15 cellular contexts compared by ENCODE assay signal in genomic region chr14:68711551-68712437, GRCh38.
DNase-seq lines count a peak whose midpoint lies in the region; ATAC-seq, FAIRE-seq and TF ChIP-seq lines count a peak whose summit lies in the region.
"Had no signal": no experiment of that assay in that cellular context is flagged by ENCODE, and none has a peak within 500 bp of the region (broad histone marks: within the 10 kb centered on the region; RNA-seq: fewer than 3 reads in every experiment).

No MANE protein-coding gene starts in this region.

- no peak for TF ChIP-seq POLR2A in HepG2 (IDR thresholded peaks at IDR 0.05; ENCODE audit: insufficient read depth in 1 of 2, low read depth in 2 of 2, low read length in 2 of 2)

- DNase-seq in activated naive CD4-positive, alpha-beta T cell treated with anti-CD3 and anti-CD28 coated beads, Interleukin-2, amount 50 U/mL, for 72 hours (ENCODE audit: low spot score in 2 of 2) = no peak
- no peak for DNase-seq in activated naive CD4-positive, alpha-beta T cell treated with anti-CD3 and anti-CD28 coated beads, Interleukin-2, amount 50 U/mL, for 16 hours
- DNase-seq in T-helper 9 cell = peak; percentile 14
- no peak for DNase-seq in HepG2 (ENCODE audit: low spot score)
- DNase-seq in stimulated activated naive CD8-positive, alpha-beta T cell treated with anti-CD3 and anti-CD28 coated beads, Interleukin-15, amount 100 ng/mL, for 72 hours = no peak
- DNase-seq in NCI-H2081 treated with DMSO at 0.1 percent for 48 hours (lab: John Stamatoyannopoulos, UW) = no peak
- DNase-seq in DMS79 treated with DMSO at 0.1 percent for 48 hours (lab: John Stamatoyannopoulos, UW) = no peak
- DNase-seq: endodermal cell, OCI-M1 had no signal

- no peaks in the 10 kb centered on the region for H3K36me3 Mint-ChIP-seq in activated naive CD4-positive, alpha-beta T cell treated with anti-CD3 and anti-CD28 coated beads, Interleukin-2, amount 50 U/mL, for 72 hours

- ATAC-seq in activated naive CD4-positive, alpha-beta T cell treated with anti-CD3 and anti-CD28 coated beads, Interleukin-2, amount 50 U/mL, for 72 hours = peak in 1 of 2 donors; percentile 72
- ATAC-seq in HepG2 (no peak), HG02885 (IDR thresholded peaks at IDR 0.05; ENCODE audit: poor library complexity, unreplicated experiment) (no peak)
- ATAC-seq in stimulated activated naive CD8-positive, alpha-beta T cell treated with anti-CD3 and anti-CD28 coated beads, Interleukin-15, amount 100 ng/mL, for 72 hours = peak; percentile 45
- ATAC-seq: gastroesophageal sphincter had no signal

- no peaks in the 10 kb centered on the region for H4K20me1 ChIP-seq in HepG2 (ENCODE audit: insufficient read depth, low read length)
- H4K20me1 ChIP-seq: BLaER1 treated with 17β-estradiol and CSF1 and Interleukin-3, amounts not matched to agents 10 nM and 100 nM had no signal

- no peak overlapping the region for H3K9ac ChIP-seq in HepG2 (ENCODE audit: insufficient read depth, low read depth, low read length)
- H3K9ac ChIP-seq: BLaER1 treated with 17β-estradiol and CSF1 and Interleukin-3, amounts not matched to agents 10 nM and 100 nM had no signal

- no peak overlapping the region for H3K4me2 ChIP-seq in HepG2 (ENCODE audit: low read depth, low read length)

- 0 out of 5 replicates have a peak, but pooled peaks cover 0 to 5% of the 10 kb centered on the region in 2 experiments for H3K27me3 ChIP-seq in HepG2 (ENCODE audit: control insufficient read depth in 1 of 2, insufficient read depth in 2 of 2, low read length in 2 of 2)
- H3K27me3 ChIP-seq: BLaER1 treated with 17β-estradiol and CSF1 and Interleukin-3, amounts not matched to agents 10 nM and 100 nM; gastroesophageal sphincter had no signal

- no peak overlapping the region for H3K4me3 ChIP-seq in HepG2 (replicated peaks in 1 of 3; ENCODE audit: insufficient read depth in 1 of 3, low read depth in 2 of 3, low read length in 3 of 3)
- H3K4me3 ChIP-seq: BLaER1 treated with 17β-estradiol and CSF1 and Interleukin-3, amounts not matched to agents 10 nM and 100 nM; gastroesophageal sphincter had no signal

- intact Hi-C loops in HepG2 (cut with micrococcal nuclease; ENCODE audit: unreplicated experiment) = loop anchor here (10.0 kb wide), 1 partner anchor 767 kb away; no protein-coding TSS in a partner anchor

- TF ChIP-seq EP300 in HepG2 (IDR thresholded peaks at IDR 0.05; ENCODE audit: low read depth in 2 of 2, low read length in 2 of 2) (no peak), HepG2 (CRISPR knock-in tag; IDR thresholded peaks at IDR 0.05; ENCODE audit: borderline replicate concordance) (no peak)

- H3K27me3 Mint-ChIP-seq in stimulated activated naive CD8-positive, alpha-beta T cell treated with anti-CD3 and anti-CD28 coated beads, Interleukin-15, amount 100 ng/mL, for 72 hours = no peaks in the 10 kb centered on the region

- no peak for TF ChIP-seq CTCF in HepG2 (CRISPR knock-in tag; IDR thresholded peaks at IDR 0.05)

- no peaks in the 10 kb centered on the region for H3K9me3 ChIP-seq in HepG2 (ENCODE audit: low read length)
- H3K9me3 ChIP-seq: gastroesophageal sphincter had no signal

- no peaks in the 10 kb centered on the region for H3K79me2 ChIP-seq in HepG2 (ENCODE audit: insufficient read depth, low read length)

- peaks cover 49% of the 10 kb centered on the region for H3K4me1 Mint-ChIP-seq in stimulated activated naive CD8-positive, alpha-beta T cell treated with anti-CD3 and anti-CD28 coated beads, Interleukin-15, amount 100 ng/mL, for 72 hours

- no peaks in the 10 kb centered on the region for H3K36me3 ChIP-seq in HepG2 (replicated peaks in 1 of 2; ENCODE audit: control insufficient read depth in 1 of 2, insufficient read depth in 2 of 2, low read length in 2 of 2)
- H3K36me3 ChIP-seq: BLaER1 treated with 17β-estradiol and CSF1 and Interleukin-3, amounts not matched to agents 10 nM and 100 nM; gastroesophageal sphincter had no signal

- in situ Hi-C loops in HepG2 (cut with HindIII; ENCODE audit: extremely low pct_ligation_motif_present, low pct_unique_long_range_greater_than_20kb) = loop anchor here (5.0 kb wide), 1 partner anchor 81 kb away; the partner anchor contains the start of gene ZFP36L1

- no peak for TF ChIP-seq RAD21 in HepG2 (CRISPR knock-in tag; IDR thresholded peaks at IDR 0.05)

- no peaks in the 10 kb centered on the region for H3K9me3 Mint-ChIP-seq in activated naive CD4-positive, alpha-beta T cell treated with anti-CD3 and anti-CD28 coated beads, Interleukin-2, amount 50 U/mL, for 72 hours
- H3K9me3 Mint-ChIP-seq in stimulated activated naive CD8-positive, alpha-beta T cell treated with anti-CD3 and anti-CD28 coated beads, Interleukin-15, amount 100 ng/mL, for 72 hours = no peaks in the 10 kb centered on the region
- H3K9me3 Mint-ChIP-seq: endodermal cell had no signal

- H3K27ac ChIP-seq in HepG2 (ENCODE audit: extremely low read length, insufficient read depth, low read length) = no peak overlapping the region
- H3K27ac ChIP-seq: BLaER1 treated with 17β-estradiol and CSF1 and Interleukin-3, amounts not matched to agents 10 nM and 100 nM; gastroesophageal sphincter had no signal

- H3K27ac Mint-ChIP-seq in activated naive CD4-positive, alpha-beta T cell treated with anti-CD3 and anti-CD28 coated beads, Interleukin-2, amount 50 U/mL, for 72 hours = peak overlapping the region; percentile 3 to 72
- H3K27ac Mint-ChIP-seq in stimulated activated naive CD8-positive, alpha-beta T cell treated with anti-CD3 and anti-CD28 coated beads, Interleukin-15, amount 100 ng/mL, for 72 hours = peak overlapping the region in 1 of 2 donors; percentile 20
- H3K27ac Mint-ChIP-seq: endodermal cell, progenitor cell of endocrine pancreas had no signal

- FAIRE-seq in HepG2 (lab: Jason Lieb, UNC) = no peak
- FAIRE-seq: GM12892, islet of Langerhans had no signal

- POLR2A ChIA-PET in HepG2 (lab: Yijun Ruan, JAX) = no interaction called here

- H3K4me3 Mint-ChIP-seq in stimulated activated naive CD8-positive, alpha-beta T cell treated with anti-CD3 and anti-CD28 coated beads, Interleukin-15, amount 100 ng/mL, for 72 hours = no peak overlapping the region
- H3K4me3 Mint-ChIP-seq: endodermal cell had no signal

- CTCF ChIA-PET in HepG2 (lab: Yijun Ruan, JAX; ENCODE audit: low intra/inter-chr PET ratio, low total read pairs) = no interaction called here

- BruUV-seq in HepG2 (replicated peaks; lab: Mats Ljungman, UMichigan) = no TSS peak

- no peak overlapping the region for H2AFZ ChIP-seq in HepG2 (ENCODE audit: low read length)

- 57% methylated on average over 9 of the region's 11 CpGs for WGBS in HepG2 (ENCODE audit: low lambda C conversion rate)

- peaks cover 46% of the 10 kb centered on the region for H3K4me1 ChIP-seq in HepG2 (ENCODE audit: insufficient read depth, low read length)

TF ChIP-seq in HepG2, 621 proteins besides CTCF, POLR2A, EP300 and RAD21:
- peak; percentile 75 for TF ChIP-seq MAFF (IDR thresholded peaks at IDR 0.05; ENCODE audit: low read depth, low read length)
- TF ChIP-seq MAFK (conservative IDR thresholded peaks at IDR 0.05 in 1 of 2, IDR thresholded peaks at IDR 0.05 in 1 of 2; ENCODE audit: low read length in 2 of 2) = peak; percentile 76 to 84
- TF ChIP-seq, protein P1, sequence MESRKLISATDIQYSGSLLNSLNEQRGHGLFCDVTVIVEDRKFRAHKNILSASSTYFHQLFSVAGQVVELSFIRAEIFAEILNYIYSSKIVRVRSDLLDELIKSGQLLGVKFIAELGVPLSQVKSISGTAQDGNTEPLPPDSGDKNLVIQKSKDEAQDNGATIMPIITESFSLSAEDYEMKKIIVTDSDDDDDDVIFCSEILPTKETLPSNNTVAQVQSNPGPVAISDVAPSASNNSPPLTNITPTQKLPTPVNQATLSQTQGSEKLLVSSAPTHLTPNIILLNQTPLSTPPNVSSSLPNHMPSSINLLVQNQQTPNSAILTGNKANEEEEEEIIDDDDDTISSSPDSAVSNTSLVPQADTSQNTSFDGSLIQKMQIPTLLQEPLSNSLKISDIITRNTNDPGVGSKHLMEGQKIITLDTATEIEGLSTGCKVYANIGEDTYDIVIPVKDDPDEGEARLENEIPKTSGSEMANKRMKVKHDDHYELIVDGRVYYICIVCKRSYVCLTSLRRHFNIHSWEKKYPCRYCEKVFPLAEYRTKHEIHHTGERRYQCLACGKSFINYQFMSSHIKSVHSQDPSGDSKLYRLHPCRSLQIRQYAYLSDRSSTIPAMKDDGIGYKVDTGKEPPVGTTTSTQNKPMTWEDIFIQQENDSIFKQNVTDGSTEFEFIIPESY (CRISPR knock-in tag; IDR thresholded peaks at IDR 0.05) = no peak
- TF ChIP-seq, protein P2, sequence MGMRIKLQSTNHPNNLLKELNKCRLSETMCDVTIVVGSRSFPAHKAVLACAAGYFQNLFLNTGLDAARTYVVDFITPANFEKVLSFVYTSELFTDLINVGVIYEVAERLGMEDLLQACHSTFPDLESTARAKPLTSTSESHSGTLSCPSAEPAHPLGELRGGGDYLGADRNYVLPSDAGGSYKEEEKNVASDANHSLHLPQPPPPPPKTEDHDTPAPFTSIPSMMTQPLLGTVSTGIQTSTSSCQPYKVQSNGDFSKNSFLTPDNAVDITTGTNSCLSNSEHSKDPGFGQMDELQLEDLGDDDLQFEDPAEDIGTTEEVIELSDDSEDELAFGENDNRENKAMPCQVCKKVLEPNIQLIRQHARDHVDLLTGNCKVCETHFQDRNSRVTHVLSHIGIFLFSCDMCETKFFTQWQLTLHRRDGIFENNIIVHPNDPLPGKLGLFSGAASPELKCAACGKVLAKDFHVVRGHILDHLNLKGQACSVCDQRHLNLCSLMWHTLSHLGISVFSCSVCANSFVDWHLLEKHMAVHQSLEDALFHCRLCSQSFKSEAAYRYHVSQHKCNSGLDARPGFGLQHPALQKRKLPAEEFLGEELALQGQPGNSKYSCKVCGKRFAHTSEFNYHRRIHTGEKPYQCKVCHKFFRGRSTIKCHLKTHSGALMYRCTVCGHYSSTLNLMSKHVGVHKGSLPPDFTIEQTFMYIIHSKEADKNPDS (CRISPR knock-in tag; IDR thresholded peaks at IDR 0.05) = no peak
